8 cellular contexts compared by ENCODE assay signal in genomic region chr6:73180718-73181619, GRCh38. TPM values are rescaled to one million over a fixed set of nuclear protein-coding genes. Genes with fewer than 3 reads are reported as not detected.
A peak's percentile ranks its signal among the peaks of the same experiment; 100 is the strongest.
DNase-seq lines count a peak whose midpoint lies in the region; ATAC-seq and TF ChIP-seq lines count a peak whose summit lies in the region.

No MANE protein-coding gene starts in this region.

- intact Hi-C loops in OCI-LY7 (cut with micrococcal nuclease; ENCODE audit: unreplicated experiment) (loop anchor here (1.0 to 2.0 kb wide), 4 partner anchors 145 to 769 kb away; no protein-coding TSS in a partner anchor), left colon (cut with DNase I, micrococcal nuclease) (no loop called here)

- H4K20me1 ChIP-seq in GM23338 (replicated peaks; ENCODE audit: insufficient read depth) (no peaks in the 10 kb centered on the region), OCI-LY7 (ENCODE audit: insufficient read depth, low read length) (no peaks in the 10 kb centered on the region)

- H3K4me2 ChIP-seq in GM23338 (no peak overlapping the region), OCI-LY7 (ENCODE audit: low read length) (peak overlapping the region; percentile 67)

- H3K4me1 ChIP-seq in GM23338 (ENCODE audit: insufficient read depth) (0 out of 2 replicates have a peak, but pooled peaks cover 2% of the 10 kb centered on the region), OCI-LY7 (ENCODE audit: insufficient read depth, low read length, poor library complexity, severe bottlenecking) (peaks cover 54% of the 10 kb centered on the region)

- TF ChIP-seq CTCF in GM23338 (conservative IDR thresholded peaks at IDR 0.05; ENCODE audit: low read depth in 2 of 2) (peak; percentile 81 to 92), OCI-LY7 (conservative IDR thresholded peaks at IDR 0.05; ENCODE audit: low read length) (peak; percentile 97), cardiac fibroblast (IDR thresholded peaks at IDR 0.05; ENCODE audit: low read depth, low read length) (peak; percentile 81)

- no peak overlapping the region for H2AFZ ChIP-seq in GM23338
- peak overlapping the region; percentile 56; the same call in 1 of the 2 replicates for H2AFZ ChIP-seq in OCI-LY7 (ENCODE audit: low read length)

- no peaks in the 10 kb centered on the region for H3K36me3 ChIP-seq in GM23338 (ENCODE audit: insufficient read depth)
- no peaks in the 10 kb centered on the region for H3K36me3 ChIP-seq in OCI-LY7 (ENCODE audit: insufficient read depth, low read length)

- H3K27me3 ChIP-seq in GM23338 (ENCODE audit: insufficient read depth) = no peaks in the 10 kb centered on the region

- no peaks in the 10 kb centered on the region for H3K9me3 Mint-ChIP-seq in GM23338

- H3K27ac ChIP-seq in GM23338 (ENCODE audit: low read depth) = no peak overlapping the region
- peak overlapping the region; percentile 46 for H3K27ac ChIP-seq in OCI-LY7 (ENCODE audit: low read depth, low read length, poor library complexity, severe bottlenecking)

- peak; percentile 75 for DNase-seq in A172 (ENCODE audit: low spot score)
- peak; percentile 78 for DNase-seq in GM03348 (ENCODE audit: low spot score)
- DNase-seq in GM23338 (ENCODE audit: low spot score) = peak; percentile 61
- DNase-seq in Jurkat, Clone E6-1 (ENCODE audit: low read depth, low spot score) = peak; percentile 47
- DNase-seq in OCI-LY7 (ENCODE audit: low spot score) = peak; percentile 81
- peak; percentile 85 to 86 for DNase-seq in cardiac fibroblast (ENCODE audit: low read depth in 2 of 2)
- no peak for DNase-seq in left colon
- peak; percentile 86 for DNase-seq in superior temporal gyrus (ENCODE audit: extremely low spot score)

- H3K4me3 Mint-ChIP-seq in GM23338 = no peak overlapping the region

- H3K27me3 Mint-ChIP-seq in GM23338 (ENCODE audit: insufficient read depth, low read depth, poor library complexity) = no peaks in the 10 kb centered on the region

- CTCF ChIA-PET in OCI-LY7 (lab: Charles Lee; ENCODE audit: unreplicated experiment) = interaction anchor here (0.6 to 0.9 kb wide), 2 partner anchors 561 to 563 kb away, joined by 3 read pairs; no protein-coding TSS in a partner anchor

- no peaks in the 10 kb centered on the region for H3F3A ChIP-seq in GM23338 (replicated peaks; ENCODE audit: low read depth)

- H3K9me3 ChIP-seq in OCI-LY7 (ENCODE audit: low read length) = no peaks in the 10 kb centered on the region

- ATAC-seq in GM23338 = peak; percentile 84
- peak; percentile 57 for ATAC-seq in left colon

- peaks cover 12% of the 10 kb centered on the region; the same call in 2 of the 3 replicates for H3K4me1 Mint-ChIP-seq in GM23338

- no TSS peak for BruUV-seq in OCI-LY7 (replicated peaks; lab: Mats Ljungman, UMichigan)

- POLR2A ChIA-PET in OCI-LY7 (lab: Charles Lee) = interaction anchor here (0.6 to 1.2 kb wide), 2 partner anchors 561 to 647 kb away, joined by 3 to 9 read pairs; no protein-coding TSS in a partner anchor

- H3K79me2 ChIP-seq in GM23338 (replicated peaks; ENCODE audit: insufficient read depth) = no peaks in the 10 kb centered on the region
- H3K79me2 ChIP-seq in OCI-LY7 (ENCODE audit: insufficient read depth, low read depth, low read length) = no peaks in the 10 kb centered on the region

- H3K4me3 ChIP-seq in GM23338 = no peak overlapping the region
- no peak overlapping the region for H3K4me3 ChIP-seq in Jurkat, Clone E6-1 (ENCODE audit: low read length)
- H3K4me3 ChIP-seq in OCI-LY7 (ENCODE audit: low read depth, low read length, poor library complexity, severe bottlenecking) = peak overlapping the region; percentile 48
- H3K4me3 ChIP-seq in cardiac fibroblast (replicated peaks in 1 of 2; ENCODE audit: low read depth in 2 of 2, low read length in 2 of 2) = peak overlapping the region; percentile 28 to 45

- H3K9me2 ChIP-seq in GM23338 (ENCODE audit: insufficient read depth) = peaks cover 3% of the 10 kb centered on the region; the same call in 1 of the 2 replicates
- H3K9me2 ChIP-seq in OCI-LY7 (ENCODE audit: insufficient read depth, low read length) = no peaks in the 10 kb centered on the region

- H3K36me3 Mint-ChIP-seq in GM23338 (ENCODE audit: low read depth) = no peaks in the 10 kb centered on the region

- H3K27ac Mint-ChIP-seq in GM23338 = no peak overlapping the region

TF ChIP-seq in GM23338, 12 proteins besides CTCF, POLR2A, EP300 and RAD21 (continues in another document):
- TF ChIP-seq POLR2AphosphoS5 (IDR thresholded peaks at IDR 0.05; ENCODE audit: low read depth) = no peak
- no peak for TF ChIP-seq ZNF114 (CRISPR knock-in tag; IDR thresholded peaks at IDR 0.05)
- TF ChIP-seq ETS1 (IDR thresholded peaks at IDR 0.05) = no peak
- TF ChIP-seq, protein P1, sequence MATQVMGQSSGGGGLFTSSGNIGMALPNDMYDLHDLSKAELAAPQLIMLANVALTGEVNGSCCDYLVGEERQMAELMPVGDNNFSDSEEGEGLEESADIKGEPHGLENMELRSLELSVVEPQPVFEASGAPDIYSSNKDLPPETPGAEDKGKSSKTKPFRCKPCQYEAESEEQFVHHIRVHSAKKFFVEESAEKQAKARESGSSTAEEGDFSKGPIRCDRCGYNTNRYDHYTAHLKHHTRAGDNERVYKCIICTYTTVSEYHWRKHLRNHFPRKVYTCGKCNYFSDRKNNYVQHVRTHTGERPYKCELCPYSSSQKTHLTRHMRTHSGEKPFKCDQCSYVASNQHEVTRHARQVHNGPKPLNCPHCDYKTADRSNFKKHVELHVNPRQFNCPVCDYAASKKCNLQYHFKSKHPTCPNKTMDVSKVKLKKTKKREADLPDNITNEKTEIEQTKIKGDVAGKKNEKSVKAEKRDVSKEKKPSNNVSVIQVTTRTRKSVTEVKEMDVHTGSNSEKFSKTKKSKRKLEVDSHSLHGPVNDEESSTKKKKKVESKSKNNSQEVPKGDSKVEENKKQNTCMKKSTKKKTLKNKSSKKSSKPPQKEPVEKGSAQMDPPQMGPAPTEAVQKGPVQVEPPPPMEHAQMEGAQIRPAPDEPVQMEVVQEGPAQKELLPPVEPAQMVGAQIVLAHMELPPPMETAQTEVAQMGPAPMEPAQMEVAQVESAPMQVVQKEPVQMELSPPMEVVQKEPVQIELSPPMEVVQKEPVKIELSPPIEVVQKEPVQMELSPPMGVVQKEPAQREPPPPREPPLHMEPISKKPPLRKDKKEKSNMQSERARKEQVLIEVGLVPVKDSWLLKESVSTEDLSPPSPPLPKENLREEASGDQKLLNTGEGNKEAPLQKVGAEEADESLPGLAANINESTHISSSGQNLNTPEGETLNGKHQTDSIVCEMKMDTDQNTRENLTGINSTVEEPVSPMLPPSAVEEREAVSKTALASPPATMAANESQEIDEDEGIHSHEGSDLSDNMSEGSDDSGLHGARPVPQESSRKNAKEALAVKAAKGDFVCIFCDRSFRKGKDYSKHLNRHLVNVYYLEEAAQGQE (IDR thresholded peaks at IDR 0.05; ENCODE audit: unreplicated experiment) = no peak
- no peak for TF ChIP-seq JUNB (IDR thresholded peaks at IDR 0.05; ENCODE audit: unreplicated experiment)
- TF ChIP-seq NANOG (IDR thresholded peaks at IDR 0.05; ENCODE audit: borderline replicate concordance) = no peak
- TF ChIP-seq CREB1 (CRISPR knock-in tag; IDR thresholded peaks at IDR 0.05; ENCODE audit: low read depth) = no peak
- no peak for TF ChIP-seq STAT1 (IDR thresholded peaks at IDR 0.05; ENCODE audit: unreplicated experiment)

RNA-seq across cellular contexts. Expression of gene KHDC1L, which starts 44.3 kb away (rescaled TPM):
- total RNA-seq in A172 (2014; rRNA removed; shearing (Covaris generic)) = not detected in 2 replicates
- total RNA-seq in GM23338 (2014; rRNA removed; shearing (Covaris generic)) = not detected in 2 replicates
- polyA plus RNA-seq in GM23338 (2016; fragmentation: Nextera tagmentation; extraction: Ambion mirVana) = not detected in 2 replicates
- polyA plus RNA-seq in Jurkat, Clone E6-1 (2012; ENCODE audit: insufficient read depth, insufficient read length) = not detected
- total RNA-seq in OCI-LY7 (2014; rRNA removed; shearing (Covaris generic)) = 1.1 TPM in 1 of 2 replicates, not detected in the other
- total RNA-seq in OCI-LY7 (2022) (not detected in 2 replicates), left colon (not detected)

Comparison
In these comparisons a context has a peak if more than half of its experiments do, and no peak if none do; other contexts are left out.
1. DNase-seq: peak in A172 (single experiment), GM03348 (single experiment), GM23338 (single experiment), Jurkat, Clone E6-1 (single experiment), OCI-LY7 (single experiment), cardiac fibroblast (2 of 2) and superior temporal gyrus (single experiment); none in left colon (0 of 2).
2. H3K4me3 ChIP-seq: peak in OCI-LY7 (single experiment) and cardiac fibroblast (2 of 2); none in GM23338 (single experiment) and Jurkat, Clone E6-1 (single experiment).
3. Peak in every context shown above with its lines, with median percentiles within 50 percentile points of each other: CTCF ChIP-seq.